22 cellular contexts compared by ENCODE assay signal in genomic region chr1:100556925-100557605, GRCh38. TPM values are rescaled to one million over a fixed set of nuclear protein-coding genes. Genes with fewer than 3 reads are reported as not detected.
"Had no signal": no experiment of that assay in that cellular context is flagged by ENCODE, and none has a peak within 500 bp of the region (broad histone marks: within the 10 kb centered on the region; RNA-seq: fewer than 3 reads in every experiment).

No MANE protein-coding gene starts in this region.

- H3K36me3 ChIP-seq: MG63 had no signal

- H3K9me3 ChIP-seq: SK-N-SH had no signal

- H3K9me2 ChIP-seq: SK-N-SH had no signal

- H3K27ac ChIP-seq: HL-60, RWPE1 had no signal

- H3K4me3 ChIP-seq: MG63 had no signal

- H3K4me2 ChIP-seq: SK-N-SH had no signal

- H3K27me3 ChIP-seq: MG63 had no signal

- DNase-seq: Karpas-422, KBM-7, MG63, NCI-H1092, NCI-H1105 treated with DMSO at 0.1 percent for 48 hours, NCI-H1417 treated with DMSO at 0.1 percent for 48 hours, NCI-H146, NCI-H1694 treated with DMSO at 0.1 percent for 48 hours, NCI-H1930, NCI-H2081 treated with DMSO at 0.1 percent for 48 hours, NCI-H2171, NCI-H226, NCI-H446, NCI-H510A, NCI-H524 treated with DMSO at 0.1 percent for 48 hours, NCI-H69, NCI-H774, SHP77, SK-N-SH had no signal

RNA-seq across cellular contexts. Expression of gene GPR88, which starts 19.1 kb away (rescaled TPM):
- total RNA-seq: SK-MEL-5 had no signal
